8 cellular contexts compared by ENCODE assay signal in the genomic region with DNA sequence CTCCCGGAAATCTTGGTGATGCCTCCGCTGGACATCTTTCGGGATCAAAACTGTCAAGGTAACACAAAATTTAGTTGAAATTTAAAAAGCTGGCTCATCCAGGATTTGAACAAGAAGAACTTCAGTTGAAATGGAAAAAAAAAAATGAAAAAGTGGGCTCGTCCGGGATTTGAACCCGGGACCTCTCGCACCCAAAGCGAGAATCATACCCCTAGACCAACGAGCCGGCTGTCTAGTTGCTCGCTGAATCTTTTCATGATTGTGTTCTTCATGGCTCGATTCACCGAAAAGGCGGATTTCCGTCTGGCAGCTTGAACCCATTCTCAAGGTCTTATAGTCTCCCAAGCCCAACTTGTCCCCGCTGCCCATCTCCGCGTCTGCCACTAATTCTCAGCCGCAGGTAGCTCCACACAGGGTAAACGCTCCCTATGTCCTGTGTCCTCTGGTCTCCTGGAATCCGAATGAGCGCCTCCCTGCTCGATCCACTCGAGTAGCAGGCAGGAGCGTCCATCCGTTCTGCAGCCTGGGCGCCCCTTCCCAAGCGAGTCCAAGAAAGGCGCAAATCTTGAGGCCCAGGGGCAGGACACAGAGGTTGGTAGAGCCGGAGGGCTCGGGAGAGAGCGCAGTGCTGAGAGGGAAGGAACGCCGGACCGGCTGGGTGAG. TPM values are rescaled to one million over a fixed set of nuclear protein-coding genes. Genes with fewer than 3 reads are reported as not detected.
DNase-seq lines count a peak whose midpoint lies in the region; ATAC-seq and TF ChIP-seq lines count a peak whose summit lies in the region.

No MANE protein-coding gene starts in this region.

- H3K4me1 Mint-ChIP-seq in activated naive CD8-positive, alpha-beta T cell treated with anti-CD3 and anti-CD28 coated beads, Interleukin-2, amount 50 U/mL, for 24 hours = peaks cover 67% of the 10 kb centered on the region

- TF ChIP-seq CTCF in DND-41 (IDR thresholded peaks at IDR 0.05; ENCODE audit: borderline replicate concordance, extremely low read depth, low read length, poor library complexity, severe bottlenecking) = peak; percentile 28
- no peak; the same call in 1 of the 2 replicates for TF ChIP-seq CTCF in PC-3 (conservative IDR thresholded peaks at IDR 0.05; ENCODE audit: low read depth, low read length)
- no peak for TF ChIP-seq CTCF in sigmoid colon (IDR thresholded peaks at IDR 0.05)

- H3K36me3 ChIP-seq in DND-41 (ENCODE audit: insufficient read depth, low read length) (no peaks in the 10 kb centered on the region; the same call in 1 of the 2 replicates), PC-3 (ENCODE audit: low read depth, low read length) (no peaks in the 10 kb centered on the region), sigmoid colon (no peaks in the 10 kb centered on the region)

- peak overlapping the region; percentile 81 to 92 for H3K4me3 ChIP-seq in DND-41 (ENCODE audit: low read depth in 1 of 2, low read length in 2 of 2)
- H3K4me3 ChIP-seq in PC-3 (ENCODE audit: low read length) = peak overlapping the region; percentile 89
- H3K4me3 ChIP-seq in right cardiac atrium (ENCODE audit: low read length) = peak overlapping the region; percentile 76
- H3K4me3 ChIP-seq in sigmoid colon = peak overlapping the region; percentile 60 to 68 (median 64)

- no peaks in the 10 kb centered on the region for H3K9me3 Mint-ChIP-seq in activated naive CD8-positive, alpha-beta T cell treated with anti-CD3 and anti-CD28 coated beads, Interleukin-2, amount 50 U/mL, for 24 hours

- CTCF ChIA-PET in PC-3 (lab: Charles Lee) = interaction anchor here (1.1 kb wide), 1 partner anchor 18 kb away, joined by 7 read pairs; no protein-coding TSS in a partner anchor

- H3F3A ChIP-seq in PC-3 (ENCODE audit: low read length, unreplicated experiment) = peaks cover 6% of the 10 kb centered on the region

- H3K27me3 ChIP-seq in DND-41 (ENCODE audit: insufficient read depth, low read length, poor library complexity) (no peaks in the 10 kb centered on the region), PC-3 (ENCODE audit: low read length) (no peaks in the 10 kb centered on the region), right cardiac atrium (ENCODE audit: control insufficient read depth, insufficient read depth) (no peaks in the 10 kb centered on the region), sigmoid colon (no peaks in the 10 kb centered on the region)

- POLR2A ChIA-PET in PC-3 (lab: Charles Lee; ENCODE audit: unreplicated experiment) = no interaction called here

- H3K9ac ChIP-seq in DND-41 (ENCODE audit: low read depth, low read length) = peak overlapping the region; percentile 85
- peak overlapping the region; percentile 57; the same call in 1 of the 2 replicates for H3K9ac ChIP-seq in PC-3 (ENCODE audit: low read length)

- intact Hi-C loops in PC-3 (cut with micrococcal nuclease) (loop anchor here (1.0 kb wide), 1 partner anchor 18 kb away; no protein-coding TSS in a partner anchor), right cardiac atrium (cut with DNase I) (loop anchor here in 3 of 4 donors (2.0 to 10.0 kb wide), 3 partner anchors 18 to 56 kb away; partner anchors contain the start of genes RACK1 (in 2 of the 3) and TRIM41 (in 2 of the 3)), sigmoid colon (cut with DNase I) (loop anchor here (10.0 kb wide), 1 partner anchor 384 kb away; the partner anchor contains the start of gene MGAT1)

- H3K27ac Mint-ChIP-seq in activated naive CD8-positive, alpha-beta T cell treated with anti-CD3 and anti-CD28 coated beads, Interleukin-2, amount 50 U/mL, for 24 hours = peak overlapping the region; percentile 99

- H3K27me3 Mint-ChIP-seq in activated naive CD8-positive, alpha-beta T cell treated with anti-CD3 and anti-CD28 coated beads, Interleukin-2, amount 50 U/mL, for 24 hours = peaks cover 11% of the 10 kb centered on the region

- no peak for TF ChIP-seq POLR2A in sigmoid colon (IDR thresholded peaks at IDR 0.05)

- peak; percentile 2; the same call in 2 of the 3 replicates for ATAC-seq in DND-41 (ENCODE audit: insufficient read depth, low read depth)
- peak; percentile 2 for ATAC-seq in PC-3
- ATAC-seq in activated naive CD8-positive, alpha-beta T cell treated with anti-CD3 and anti-CD28 coated beads, Interleukin-2, amount 50 U/mL, for 24 hours = peak; percentile 2
- ATAC-seq in right cardiac atrium = peak; percentile 27 to 28
- no peak for ATAC-seq in GM21717 (IDR thresholded peaks at IDR 0.05; ENCODE audit: unreplicated experiment)

- H3K4me1 ChIP-seq in DND-41 (ENCODE audit: insufficient read depth, low read length) = peaks cover 55% of the 10 kb centered on the region
- peaks cover 22% of the 10 kb centered on the region for H3K4me1 ChIP-seq in PC-3 (ENCODE audit: insufficient read depth, low read length)
- peaks cover 3% of the 10 kb centered on the region for H3K4me1 ChIP-seq in right cardiac atrium (ENCODE audit: control insufficient read depth, insufficient read depth, low read length)
- peaks cover 7 to 46% (median 13%) of the 10 kb centered on the region in 4 donors for H3K4me1 ChIP-seq in sigmoid colon

- H3K4me3 Mint-ChIP-seq in activated naive CD8-positive, alpha-beta T cell treated with anti-CD3 and anti-CD28 coated beads, Interleukin-2, amount 50 U/mL, for 24 hours = peak overlapping the region; percentile 92

- H3K27ac ChIP-seq in DND-41 (ENCODE audit: low read length) (peak overlapping the region; percentile 90), PC-3 (ENCODE audit: low read length) (no peak overlapping the region), right cardiac atrium (ENCODE audit: low read length) (peak overlapping the region; percentile 92), sigmoid colon (peak overlapping the region; percentile 82 to 93 (median 90))

- H2AFZ ChIP-seq in DND-41 (ENCODE audit: low read depth, low read length) = peak overlapping the region; percentile 94
- H2AFZ ChIP-seq in PC-3 (ENCODE audit: low read length) = peak overlapping the region; percentile 92

- H4K20me1 ChIP-seq in DND-41 (ENCODE audit: insufficient read depth, low read length) = no peaks in the 10 kb centered on the region
- H4K20me1 ChIP-seq in PC-3 (ENCODE audit: low read length) = no peaks in the 10 kb centered on the region

- H3K9me2 ChIP-seq in PC-3 (replicated peaks; ENCODE audit: low read length) = no peaks in the 10 kb centered on the region

- H3K4me2 ChIP-seq in DND-41 (ENCODE audit: insufficient read depth, low read length) = peak overlapping the region; percentile 100
- H3K4me2 ChIP-seq in PC-3 (ENCODE audit: low read length) = peak overlapping the region; percentile 96

- H3K79me2 ChIP-seq in DND-41 (ENCODE audit: insufficient read depth, low read length) (peaks cover 9% of the 10 kb centered on the region), PC-3 (ENCODE audit: low read length) (no peaks in the 10 kb centered on the region)

- DNase-seq in DND-41 (peak; percentile 80), PC-3 (peak; percentile 93), right cardiac atrium (peak; percentile 61 to 83 (median 76)), sigmoid colon (peak; percentile 92), NCI-H1694 (lab: John Stamatoyannopoulos, UW) (no peak), DMS79 (lab: John Stamatoyannopoulos, UW) (no peak)
- DNase-seq in activated naive CD8-positive, alpha-beta T cell treated with anti-CD3 and anti-CD28 coated beads, Interleukin-2, amount 50 U/mL, for 24 hours = peak; percentile 83

- H3K36me3 Mint-ChIP-seq in activated naive CD8-positive, alpha-beta T cell treated with anti-CD3 and anti-CD28 coated beads, Interleukin-2, amount 50 U/mL, for 24 hours (ENCODE audit: low read depth) = peaks cover 13% of the 10 kb centered on the region

- no TSS peak for BruUV-seq in PC-3 (replicated peaks; lab: Mats Ljungman, UMichigan)

- TF ChIP-seq EP300 in sigmoid colon (IDR thresholded peaks at IDR 0.05) = no peak

- under 1% methylated on average over 35 of the region's 35 CpGs for WGBS in right cardiac atrium
- 0% methylated on average over 35 of the region's 35 CpGs for WGBS in sigmoid colon, 2 donors

- no peaks in the 10 kb centered on the region for H3K9me3 ChIP-seq in DND-41 (ENCODE audit: insufficient read depth, low read length, severe bottlenecking)
- no peaks in the 10 kb centered on the region for H3K9me3 ChIP-seq in PC-3 (ENCODE audit: low read length)
- H3K9me3 ChIP-seq in right cardiac atrium (ENCODE audit: control insufficient read depth, low read length) = no peaks in the 10 kb centered on the region
- H3K9me3 ChIP-seq in sigmoid colon = no peaks in the 10 kb centered on the region

RNA-seq across cellular contexts. Expression of gene TRIM7, which starts 16.2 kb away (rescaled TPM):
- total RNA-seq in PC-3 (2014; rRNA removed) (28.1 and 44.1 TPM in 2 replicates), right cardiac atrium (10 to 100 TPM in 1 of 4 donors, 1 to 10 TPM in 3; 3.8 to 13.1 (median 5.3) TPM), sigmoid colon (1 to 10 TPM in 3 of 4 donors, under 1 TPM in 1; 0.55 to 2.1 (median 1.1) TPM)
- polyA plus RNA-seq in right cardiac atrium (4.4 TPM), sigmoid colon (1 to 10 TPM in 2 of 3 donors, under 1 TPM in 1; 0.60 to 5.3 (median 3.2) TPM)

RNA-seq across cellular contexts. Expression of gene TRIM41, which starts 34.2 kb away (rescaled TPM):
- total RNA-seq in PC-3 (2014; rRNA removed) (18.7 and 26.8 TPM in 2 replicates), right cardiac atrium (10 to 100 TPM; 18.6 to 21.2 (median 21.0) TPM), sigmoid colon (10 to 100 TPM in 2 of 4 donors, 1 to 10 TPM in 2; 8.2 to 15.3 (median 11.8) TPM)
- polyA plus RNA-seq in right cardiac atrium (17.0 TPM), sigmoid colon (10 to 100 TPM; 13.2 to 25.3 (median 19.0) TPM)

RNA-seq across cellular contexts. Expression of gene OR2V2, which starts 41.4 kb away (rescaled TPM):
- not detected in 2 replicates for total RNA-seq in PC-3 (2014; rRNA removed)
- total RNA-seq in right cardiac atrium = not detected
- polyA plus RNA-seq in right cardiac atrium = not detected
- total RNA-seq in sigmoid colon = not detected
- not detected for polyA plus RNA-seq in sigmoid colon

RNA-seq across cellular contexts. Expression of gene RACK1, which starts 54.9 kb away (rescaled TPM):
- total RNA-seq in PC-3 (2014; rRNA removed) (2,587 and 3,047 TPM in 2 replicates), right cardiac atrium (100 to 1,000 TPM; 698 to 874 (median 743) TPM), sigmoid colon (1,000 to 10,000 TPM; 2,029 to 2,209 (median 2,163) TPM)
- polyA plus RNA-seq in right cardiac atrium (1,031 TPM), sigmoid colon (1,000 to 10,000 TPM; 1,821 to 2,943 (median 2,181) TPM)

RNA-seq across cellular contexts. Expression of gene OR2V1, which starts 57.9 kb away (rescaled TPM):
- total RNA-seq in PC-3 (2014; rRNA removed) = not detected in 2 replicates
- not detected for total RNA-seq in right cardiac atrium
- not detected for polyA plus RNA-seq in right cardiac atrium
- total RNA-seq in sigmoid colon = not detected
- not detected for polyA plus RNA-seq in sigmoid colon

Comparison
In these comparisons a context has a peak if more than half of its experiments do, and no peak if none do; other contexts are left out.
1. DNase-seq: peak in DND-41 (single experiment), PC-3 (single experiment), activated naive CD8-positive, alpha-beta T cell treated with anti-CD3 and anti-CD28 coated beads, Interleukin-2, amount 50 U/mL, for 24 hours (single experiment), right cardiac atrium (3 of 3) and sigmoid colon (single experiment); none in NCI-H1694 (single experiment) and DMS79 (single experiment).
2. Peak in every context shown above with its lines, with median percentiles within 50 percentile points of each other: H3K4me3 ChIP-seq.